Comparison of ENCODE assay signal across 24 cellular contexts in genomic region chr6:32962427-32962826, GRCh38. TPM values are rescaled to one million over a fixed set of nuclear protein-coding genes. Genes with fewer than 3 reads are reported as not detected.
"Had no signal": no experiment of that assay in that cellular context is flagged by ENCODE, and none has a peak within 500 bp of the region (broad histone marks: within the 10 kb centered on the region; RNA-seq: fewer than 3 reads in every experiment).

No MANE protein-coding gene starts in this region.

- H3K27me3 Mint-ChIP-seq: activated naive CD4-positive, alpha-beta T cell treated with anti-CD3 and anti-CD28 coated beads, Interleukin-2, amount 10 ng/mL, durations not matched to agents 7 days and 5 days; naive thymus-derived CD8-positive, alpha-beta T cell; stimulated activated naive CD8-positive, alpha-beta T cell treated with anti-CD3 and anti-CD28 coated beads, Interleukin-15, Interleukin-2, amounts not matched to agents 100 ng/mL and 50 ng/mL, for 24 hours had no signal

- H3K4me2 ChIP-seq: hepatocyte had no signal

- H2AFZ ChIP-seq: hepatocyte had no signal

- H3K4me3 Mint-ChIP-seq: activated CD8-positive, alpha-beta T cell treated with anti-CD3 and anti-CD28 coated beads, Interleukin-2, amount 10 ng/mL, durations not matched to agents 7 days and 5 days; activated naive CD4-positive, alpha-beta T cell treated with anti-CD3 and anti-CD28 coated beads, Interleukin-2, amount 10 ng/mL, durations not matched to agents 7 days and 5 days; activated T-cell treated with anti-CD3 and anti-CD28 coated beads, Interleukin-2, amount 50 U/mL, for 4 hours; stimulated activated naive CD8-positive, alpha-beta T cell treated with anti-CD3 and anti-CD28 coated beads, Interleukin-15, Interleukin-2, amounts not matched to agents 100 ng/mL and 50 ng/mL, for 24 hours had no signal

- H3K27me3 ChIP-seq: hepatocyte, ovary, right lobe of liver, transverse colon, uterus had no signal

- H3K27ac ChIP-seq: hepatocyte, ovary, right lobe of liver, transverse colon, uterus had no signal

- H3K27ac Mint-ChIP-seq: activated CD8-positive, alpha-beta T cell treated with anti-CD3 and anti-CD28 coated beads, Interleukin-2, amount 10 ng/mL, durations not matched to agents 7 days and 5 days; activated naive CD4-positive, alpha-beta T cell treated with anti-CD3 and anti-CD28 coated beads, Interleukin-2, amount 10 ng/mL, durations not matched to agents 7 days and 5 days; stimulated activated naive CD8-positive, alpha-beta T cell treated with anti-CD3 and anti-CD28 coated beads, Interleukin-15, Interleukin-2, amounts not matched to agents 100 ng/mL and 50 ng/mL, for 24 hours had no signal

- H3K4me3 ChIP-seq: hepatocyte, ovary, right lobe of liver, transverse colon, uterus had no signal

- H3K9me3 Mint-ChIP-seq: activated naive CD4-positive, alpha-beta T cell treated with anti-CD3 and anti-CD28 coated beads, Interleukin-2, amount 10 ng/mL, durations not matched to agents 7 days and 5 days; activated T-cell treated with anti-CD3 and anti-CD28 coated beads, Interleukin-2, amount 50 U/mL, for 4 hours; naive thymus-derived CD8-positive, alpha-beta T cell; stimulated activated naive CD8-positive, alpha-beta T cell treated with anti-CD3 and anti-CD28 coated beads, Interleukin-15, Interleukin-2, amounts not matched to agents 100 ng/mL and 50 ng/mL, for 24 hours had no signal

- ATAC-seq: activated CD8-positive, alpha-beta T cell treated with anti-CD3 and anti-CD28 coated beads, Interleukin-2, amount 10 ng/mL, durations not matched to agents 7 days and 5 days; activated T-cell treated with anti-CD3 and anti-CD28 coated beads, Interleukin-2, amount 50 U/mL, for 4 hours; left cardiac atrium; naive thymus-derived CD8-positive, alpha-beta T cell; right lobe of liver had no signal

- DNase-seq: activated CD4-positive, alpha-beta T cell treated with anti-CD3 and anti-CD28 coated beads for 48 hours; activated CD4-positive, CD25-positive, alpha-beta regulatory T cell; activated CD8-positive, alpha-beta T cell treated with anti-CD3 and anti-CD28 coated beads, Interleukin-2, amount 10 ng/mL, durations not matched to agents 7 days and 5 days; activated naive CD4-positive, alpha-beta T cell treated with anti-CD3 and anti-CD28 coated beads, Interleukin-2, amount 10 ng/mL, durations not matched to agents 7 days and 5 days; activated T-cell treated with anti-CD3 and anti-CD28 coated beads, Interleukin-2, amount 50 U/mL, for 4 hours; cerebellar nuclear complex; cortex of kidney; left cardiac atrium; naive thymus-derived CD8-positive, alpha-beta T cell; ovary; right lobe of liver; small intestine; stimulated activated CD4-positive, alpha-beta T cell treated with anti-CD3 and anti-CD28 coated beads, Interleukin-15, amount 100 ng/mL, for 24 hours; stimulated activated CD4-positive, alpha-beta T cell treated with anti-CD3 and anti-CD28 coated beads, Interleukin-2, amount 100 ng/mL, for 48 hours; transverse colon; uterus had no signal

- H3K36me3 ChIP-seq: ovary, right lobe of liver, transverse colon, uterus had no signal

- FAIRE-seq: astrocyte, bronchial epithelial cell, endometrium, small intestine had no signal

- H3K9me3 ChIP-seq: ovary, right lobe of liver, transverse colon, uterus had no signal

RNA-seq across cellular contexts. Expression of gene HLA-DOA, which starts 47.0 kb away (rescaled TPM):
- total RNA-seq: bronchial epithelial cell, fibroblast of villous mesenchyme, glomerular endothelial cell, pulmonary artery endothelial cell had no signal
